ENCODE assay signal across 25 cellular contexts in genomic region chr16:68111379-68111778, GRCh38. TPM values are rescaled to one million over a fixed set of nuclear protein-coding genes. Genes with fewer than 3 reads are reported as not detected.
DNase-seq lines count a peak whose midpoint lies in the region; ATAC-seq and TF ChIP-seq lines count a peak whose summit lies in the region.
"Had no signal": no experiment of that assay in that cellular context is flagged by ENCODE, and none has a peak within 500 bp of the region (broad histone marks: within the 10 kb centered on the region; RNA-seq: fewer than 3 reads in every experiment).

No MANE protein-coding gene starts in this region.

- TF ChIP-seq CTCF in MCF 10A (IDR thresholded peaks at IDR 0.05; ENCODE audit: unreplicated experiment) (no peak), breast epithelium (IDR thresholded peaks at IDR 0.05) (no peak)

- CTCF ChIA-PET in MCF 10A (lab: Yijun Ruan, JAX) = interaction anchor here (0.5 to 1.1 kb wide), 4 partner anchors 16 to 198 kb away, joined by 3 to 4 read pairs (median 4); no protein-coding TSS in a partner anchor
- CTCF ChIA-PET in CD8-positive, alpha-beta memory T cell (lab: Charles Lee) = no interaction called here

- no TSS peak for BruUV-seq in MCF 10A (replicated peaks; lab: Mats Ljungman, UMichigan)

- no peak for TF ChIP-seq POLR2A in breast epithelium (IDR thresholded peaks at IDR 0.05)

- H3K9me3 ChIP-seq in breast epithelium = peaks cover 0 to 8% of the 10 kb centered on the region in 2 donors
- H3K9me3 ChIP-seq in CD8-positive, alpha-beta memory T cell (ENCODE audit: low read length) = no peaks in the 10 kb centered on the region

- intact Hi-C loops in MCF 10A (cut with micrococcal nuclease) (no loop called here), breast epithelium (cut with DNase I; ENCODE audit: low total_unique reads) (no loop called here)
- intact Hi-C loops in activated T-helper 2 cell treated with anti-CD3 and anti-CD28 coated beads, Interferon-gamma antibody, Interleukin-2, Interleukin-4, amounts not matched to agents 10 μg/mL and 5 μg/mL and 100 μg/mL, durations not matched to agents 14 hours and 24 hours and 36 hours (cut with micrococcal nuclease) = no loop called here

- H3K36me3 Mint-ChIP-seq in MCF 10A (ENCODE audit: insufficient read depth, unreplicated experiment) = no peaks in the 10 kb centered on the region
- peaks cover 17 to 37% (median 31%) of the 10 kb centered on the region in 3 donors for H3K36me3 Mint-ChIP-seq in CD8-positive, alpha-beta memory T cell
- H3K36me3 Mint-ChIP-seq in activated T-helper 2 cell treated with anti-CD3 and anti-CD28 coated beads, Interferon-gamma antibody, Interleukin-2, Interleukin-4, amounts not matched to agents 10 μg/mL and 5 μg/mL and 100 μg/mL, durations not matched to agents 14 hours and 24 hours and 36 hours (ENCODE audit: low read depth) = peaks cover 59% of the 10 kb centered on the region
- peaks cover 26 to 36% (median 28%) of the 10 kb centered on the region in 3 donors for H3K36me3 Mint-ChIP-seq in naive thymus-derived CD8-positive, alpha-beta T cell

- DNase-seq in MCF 10A (ENCODE audit: unreplicated experiment) (no peak), breast epithelium (ENCODE audit: low spot score in 2 of 2) (no peak)
- no peak for DNase-seq in CD8-positive, alpha-beta memory T cell
- no peak for DNase-seq in activated T-helper 2 cell treated with anti-CD3 and anti-CD28 coated beads, Interferon-gamma antibody, Interleukin-2, Interleukin-4, amounts not matched to agents 10 μg/mL and 5 μg/mL and 100 μg/mL, durations not matched to agents 14 hours and 24 hours and 36 hours (ENCODE audit: low spot score)
- DNase-seq in naive thymus-derived CD8-positive, alpha-beta T cell = no peak
- DNase-seq: COR-L47, DMS153, GDM1, H7, IMR-90, Karpas-422, MG63, NCI-H1048, NCI-H1436, NCI-H1930, NCI-H226, NCI-H524, PC-3, SIG-M5 had no signal

- peak overlapping the region; percentile 81 for H3K27ac Mint-ChIP-seq in MCF 10A (ENCODE audit: low read depth, unreplicated experiment)
- peak overlapping the region; percentile 32 to 88 (median 63) for H3K27ac Mint-ChIP-seq in CD8-positive, alpha-beta memory T cell
- peak overlapping the region; percentile 66 for H3K27ac Mint-ChIP-seq in activated T-helper 2 cell treated with anti-CD3 and anti-CD28 coated beads, Interferon-gamma antibody, Interleukin-2, Interleukin-4, amounts not matched to agents 10 μg/mL and 5 μg/mL and 100 μg/mL, durations not matched to agents 14 hours and 24 hours and 36 hours
- peak overlapping the region in 9 of 10 donors; percentile 5 to 87 (median 35) for H3K27ac Mint-ChIP-seq in naive thymus-derived CD8-positive, alpha-beta T cell

- H3K27me3 Mint-ChIP-seq in MCF 10A (ENCODE audit: insufficient read depth, unreplicated experiment) = no peaks in the 10 kb centered on the region
- H3K27me3 Mint-ChIP-seq in CD8-positive, alpha-beta memory T cell = no peaks in the 10 kb centered on the region
- H3K27me3 Mint-ChIP-seq in activated T-helper 2 cell treated with anti-CD3 and anti-CD28 coated beads, Interferon-gamma antibody, Interleukin-2, Interleukin-4, amounts not matched to agents 10 μg/mL and 5 μg/mL and 100 μg/mL, durations not matched to agents 14 hours and 24 hours and 36 hours (ENCODE audit: low read depth) = no peaks in the 10 kb centered on the region
- H3K27me3 Mint-ChIP-seq in naive thymus-derived CD8-positive, alpha-beta T cell = no peaks in the 10 kb centered on the region

- H3K9me3 Mint-ChIP-seq in MCF 10A (ENCODE audit: unreplicated experiment) = peaks cover 28% of the 10 kb centered on the region
- H3K9me3 Mint-ChIP-seq in CD8-positive, alpha-beta memory T cell = peaks cover 7 to 29% (median 23%) of the 10 kb centered on the region in 5 donors
- peaks cover 53% of the 10 kb centered on the region for H3K9me3 Mint-ChIP-seq in activated T-helper 2 cell treated with anti-CD3 and anti-CD28 coated beads, Interferon-gamma antibody, Interleukin-2, Interleukin-4, amounts not matched to agents 10 μg/mL and 5 μg/mL and 100 μg/mL, durations not matched to agents 14 hours and 24 hours and 36 hours
- H3K9me3 Mint-ChIP-seq in naive thymus-derived CD8-positive, alpha-beta T cell = peaks cover 0 to 45% (median 22%) of the 10 kb centered on the region in 9 donors

- POLR2A ChIA-PET in MCF 10A (lab: Yijun Ruan, JAX) = interaction anchor here (2.2 kb wide), 1 partner anchor 19 kb away, joined by 9 read pairs; no protein-coding TSS in a partner anchor
- POLR2A ChIA-PET in CD8-positive, alpha-beta memory T cell (lab: Charles Lee) = no interaction called here
- POLR2A ChIA-PET in naive thymus-derived CD8-positive, alpha-beta T cell (lab: Charles Lee) = interaction anchor here (0.9 kb wide), 1 partner anchor 11 kb away, joined by 3 read pairs; no protein-coding TSS in a partner anchor

- H3K27ac ChIP-seq in breast epithelium = no peak overlapping the region
- no peak overlapping the region for H3K27ac ChIP-seq in CD8-positive, alpha-beta memory T cell (ENCODE audit: low read depth, low read length)
- H3K27ac ChIP-seq: BLaER1 treated with 17β-estradiol and CSF1 and Interleukin-3, amounts not matched to agents 10 nM and 100 nM; HL-60; RWPE1 had no signal

- peaks cover 12% of the 10 kb centered on the region for H3K4me1 Mint-ChIP-seq in MCF 10A (ENCODE audit: insufficient read depth, unreplicated experiment)
- peaks cover 82 to 93% (median 91%) of the 10 kb centered on the region in 3 donors for H3K4me1 Mint-ChIP-seq in CD8-positive, alpha-beta memory T cell
- H3K4me1 Mint-ChIP-seq in activated T-helper 2 cell treated with anti-CD3 and anti-CD28 coated beads, Interferon-gamma antibody, Interleukin-2, Interleukin-4, amounts not matched to agents 10 μg/mL and 5 μg/mL and 100 μg/mL, durations not matched to agents 14 hours and 24 hours and 36 hours (ENCODE audit: low read depth) = peaks cover 56% of the 10 kb centered on the region
- peaks cover 54 to 88% (median 83%) of the 10 kb centered on the region in 4 donors for H3K4me1 Mint-ChIP-seq in naive thymus-derived CD8-positive, alpha-beta T cell

- H3K4me3 ChIP-seq in breast epithelium = no peak overlapping the region
- no peak overlapping the region for H3K4me3 ChIP-seq in CD8-positive, alpha-beta memory T cell (ENCODE audit: low read length)
- H3K4me3 ChIP-seq: BLaER1 treated with 17β-estradiol and CSF1 and Interleukin-3, amounts not matched to agents 10 nM and 100 nM; MG63 had no signal

- no peaks in the 10 kb centered on the region for H3K4me1 ChIP-seq in breast epithelium
- H3K4me1 ChIP-seq in CD8-positive, alpha-beta memory T cell (ENCODE audit: insufficient read depth, low read length) = peaks cover 53% of the 10 kb centered on the region

- ATAC-seq in naive thymus-derived CD8-positive, alpha-beta T cell = no peak
- ATAC-seq in GM18517 (IDR thresholded peaks at IDR 0.05; ENCODE audit: unreplicated experiment) (no peak), GM18868 (IDR thresholded peaks at IDR 0.05; ENCODE audit: unreplicated experiment) (no peak), HG03520 (IDR thresholded peaks at IDR 0.05; ENCODE audit: unreplicated experiment) (no peak)
- ATAC-seq: PC-3 had no signal

- no peaks in the 10 kb centered on the region for H3K36me3 ChIP-seq in breast epithelium
- no peaks in the 10 kb centered on the region for H3K36me3 ChIP-seq in CD8-positive, alpha-beta memory T cell (ENCODE audit: insufficient read depth, low read length)
- H3K36me3 ChIP-seq: MG63 had no signal

- H3K27me3 ChIP-seq in breast epithelium = no peaks in the 10 kb centered on the region
- H3K27me3 ChIP-seq in CD8-positive, alpha-beta memory T cell (ENCODE audit: insufficient read depth, low read length, poor library complexity, severe bottlenecking) = no peaks in the 10 kb centered on the region
- H3K27me3 ChIP-seq: BLaER1 treated with 17β-estradiol and CSF1 and Interleukin-3, amounts not matched to agents 10 nM and 100 nM; MG63 had no signal

- H3K4me3 Mint-ChIP-seq in MCF 10A (ENCODE audit: unreplicated experiment) = no peak overlapping the region
- peak overlapping the region in 5 of 7 donors; percentile 2 to 55 (median 32) for H3K4me3 Mint-ChIP-seq in CD8-positive, alpha-beta memory T cell
- no peak overlapping the region for H3K4me3 Mint-ChIP-seq in activated T-helper 2 cell treated with anti-CD3 and anti-CD28 coated beads, Interferon-gamma antibody, Interleukin-2, Interleukin-4, amounts not matched to agents 10 μg/mL and 5 μg/mL and 100 μg/mL, durations not matched to agents 14 hours and 24 hours and 36 hours (ENCODE audit: low read depth)
- peak overlapping the region in 7 of 10 donors; percentile 4 to 49 (median 19) for H3K4me3 Mint-ChIP-seq in naive thymus-derived CD8-positive, alpha-beta T cell

RNA-seq across cellular contexts. Expression of gene NFATC3, which starts 26.2 kb away (rescaled TPM):
- total RNA-seq in MCF 10A (2022) (18.5 and 24.1 TPM in 2 replicates), breast epithelium (10 to 100 TPM; 52.0 to 64.2 (median 60.6) TPM)
- total RNA-seq in CD8-positive, alpha-beta memory T cell = 10 to 100 TPM; 91.1 to 95.9 TPM
- polyA plus RNA-seq in CD8-positive, alpha-beta memory T cell = 120 TPM
- total RNA-seq in activated T-helper 2 cell treated with anti-CD3 and anti-CD28 coated beads, Interferon-gamma antibody, Interleukin-2, Interleukin-4, amounts not matched to agents 10 μg/mL and 5 μg/mL and 100 μg/mL, durations not matched to agents 14 hours and 24 hours and 36 hours = 136 and 146 TPM in 2 replicates
- total RNA-seq in naive thymus-derived CD8-positive, alpha-beta T cell = 100 to 1,000 TPM; 156 to 162 TPM
- 100 to 1,000 TPM in 1 of 3 donors, 10 to 100 TPM in 2; 85.2 to 102 (median 86.6) TPM for polyA plus RNA-seq in naive thymus-derived CD8-positive, alpha-beta T cell

Comparison
In these comparisons a context has a peak if more than half of its experiments do, and no peak if none do; other contexts are left out.
1. H3K4me3 Mint-ChIP-seq: peak in CD8-positive, alpha-beta memory T cell (5 of 7) and naive thymus-derived CD8-positive, alpha-beta T cell (7 of 10); none in MCF 10A (single experiment) and activated T-helper 2 cell treated with anti-CD3 and anti-CD28 coated beads, Interferon-gamma antibody, Interleukin-2, Interleukin-4, amounts not matched to agents 10 μg/mL and 5 μg/mL and 100 μg/mL, durations not matched to agents 14 hours and 24 hours and 36 hours (single experiment).
2. Peak in every context shown above with its lines, with median percentiles within 50 percentile points of each other: H3K27ac Mint-ChIP-seq.